ENCODE assay signal across 11 cellular contexts in genomic region chr9:92098638-92099037, GRCh38. TPM values are rescaled to one million over a fixed set of nuclear protein-coding genes. Genes with fewer than 3 reads are reported as not detected.
DNase-seq lines count a peak whose midpoint lies in the region; ATAC-seq, FAIRE-seq and TF ChIP-seq lines count a peak whose summit lies in the region.
"Had no signal": no experiment of that assay in that cellular context is flagged by ENCODE, and none has a peak within 500 bp of the region (broad histone marks: within the 10 kb centered on the region; RNA-seq: fewer than 3 reads in every experiment).

No MANE protein-coding gene starts in this region.

- POLR2A ChIA-PET in activated CD4-positive, alpha-beta T cell treated with anti-CD3 and anti-CD28 coated beads, Interleukin-2, amount 10 ng/mL, durations not matched to agents 7 days and 5 days (lab: Charles Lee), result interaction anchor here (0.9 kb wide), 1 partner anchor 15 kb away, joined by 3 read pairs; no protein-coding TSS in a partner anchor

- peak overlapping the region; percentile 84 for H3K27ac Mint-ChIP-seq in activated CD4-positive, alpha-beta T cell treated with anti-CD3 and anti-CD28 coated beads, Interleukin-2, amount 10 ng/mL, durations not matched to agents 7 days and 5 days
- H3K27ac Mint-ChIP-seq in astrocyte (ENCODE audit: unreplicated experiment), result peak overlapping the region; percentile 48

- peaks cover 2% of the 10 kb centered on the region for H3K9me3 Mint-ChIP-seq in activated CD4-positive, alpha-beta T cell treated with anti-CD3 and anti-CD28 coated beads, Interleukin-2, amount 10 ng/mL, durations not matched to agents 7 days and 5 days
- no peaks in the 10 kb centered on the region for H3K9me3 Mint-ChIP-seq in astrocyte (ENCODE audit: unreplicated experiment)

- H3K27me3 ChIP-seq in astrocyte (ENCODE audit: insufficient read depth, low read length) (no peaks in the 10 kb centered on the region), psoas muscle (ENCODE audit: insufficient read depth in 3 of 3, low read length in 2 of 3) (no peaks in the 10 kb centered on the region)
- H3K27me3 ChIP-seq: cardiac muscle cell, thyroid gland had no signal

- peaks cover 61% of the 10 kb centered on the region for H3K79me2 ChIP-seq in astrocyte (ENCODE audit: insufficient read depth, low read length)

- peaks cover 8% of the 10 kb centered on the region for H4K20me1 ChIP-seq in astrocyte (ENCODE audit: insufficient read depth, low read length)

- H3K36me3 ChIP-seq in astrocyte (ENCODE audit: insufficient read depth, low read length) (peaks cover 2% of the 10 kb centered on the region), psoas muscle (ENCODE audit: insufficient read depth in 1 of 2, low read depth in 1 of 2) (peaks cover 0 to 10% of the 10 kb centered on the region in 2 donors)
- H3K36me3 ChIP-seq: cardiac muscle cell had no signal

- intact Hi-C loops in psoas muscle (cut with DNase I), result no loop called here

- no peak for DNase-seq in activated CD4-positive, alpha-beta T cell treated with anti-CD3 and anti-CD28 coated beads, Interleukin-2, amount 10 ng/mL, durations not matched to agents 7 days and 5 days
- DNase-seq in activated CD4-positive, alpha-beta T cell treated with anti-CD3 and anti-CD28 coated beads for 4 hours, result no peak
- DNase-seq in astrocyte (ENCODE audit: low read depth) (no peak), psoas muscle (no peak), NCI-H1417 (lab: John Stamatoyannopoulos, UW) (no peak)
- DNase-seq: GF-D8 had no signal

- 53 to 73% (median 57%) methylated on average over 1 of the region's 1 CpG for WGBS in psoas muscle, 3 donors

- peak overlapping the region; percentile 68 for H3K4me2 ChIP-seq in astrocyte (ENCODE audit: low read length)

- H3K9ac ChIP-seq in astrocyte (ENCODE audit: low read length), result no peak overlapping the region

- FAIRE-seq in astrocyte (lab: Jason Lieb, UNC), result no peak

- peak overlapping the region; percentile 48 for H3K27ac ChIP-seq in astrocyte (ENCODE audit: low read depth, low read length)
- H3K27ac ChIP-seq in psoas muscle, result no peak overlapping the region
- H3K27ac ChIP-seq: cardiac muscle cell had no signal

- peaks cover 62% of the 10 kb centered on the region for H3K36me3 Mint-ChIP-seq in activated CD4-positive, alpha-beta T cell treated with anti-CD3 and anti-CD28 coated beads, Interleukin-2, amount 10 ng/mL, durations not matched to agents 7 days and 5 days (ENCODE audit: low read depth)
- H3K36me3 Mint-ChIP-seq in astrocyte (ENCODE audit: low read depth, unreplicated experiment), result peaks cover 7% of the 10 kb centered on the region

- peaks cover 44% of the 10 kb centered on the region for H3K4me1 Mint-ChIP-seq in activated CD4-positive, alpha-beta T cell treated with anti-CD3 and anti-CD28 coated beads, Interleukin-2, amount 10 ng/mL, durations not matched to agents 7 days and 5 days
- peaks cover 28% of the 10 kb centered on the region for H3K4me1 Mint-ChIP-seq in astrocyte (ENCODE audit: low read depth, unreplicated experiment)

- CTCF ChIA-PET in activated CD4-positive, alpha-beta T cell treated with anti-CD3 and anti-CD28 coated beads, Interleukin-2, amount 10 ng/mL, durations not matched to agents 7 days and 5 days (lab: Charles Lee), result no interaction called here

- H3K4me3 ChIP-seq in astrocyte (ENCODE audit: insufficient read depth, low read depth, low read length), result no peak overlapping the region
- peak overlapping the region; percentile 42 for H3K4me3 ChIP-seq in psoas muscle
- H3K4me3 ChIP-seq: cardiac muscle cell had no signal

- no peak overlapping the region for H2AFZ ChIP-seq in astrocyte (ENCODE audit: low read depth, low read length)

- no peaks in the 10 kb centered on the region for H3K27me3 Mint-ChIP-seq in activated CD4-positive, alpha-beta T cell treated with anti-CD3 and anti-CD28 coated beads, Interleukin-2, amount 10 ng/mL, durations not matched to agents 7 days and 5 days
- H3K27me3 Mint-ChIP-seq in astrocyte (ENCODE audit: low read depth, unreplicated experiment), result no peaks in the 10 kb centered on the region

- ATAC-seq in HG02798 (IDR thresholded peaks at IDR 0.05; ENCODE audit: poor library complexity, unreplicated experiment), result peak; percentile 67
- peak in 1 of 4 donors; percentile 34 for ATAC-seq in psoas muscle
- no peak for ATAC-seq in HG03045 (IDR thresholded peaks at IDR 0.05; ENCODE audit: unreplicated experiment)
- ATAC-seq in HG02970 (IDR thresholded peaks at IDR 0.05; ENCODE audit: low FRiP score, unreplicated experiment), result no peak

- H3K4me3 Mint-ChIP-seq in activated CD4-positive, alpha-beta T cell treated with anti-CD3 and anti-CD28 coated beads, Interleukin-2, amount 10 ng/mL, durations not matched to agents 7 days and 5 days, result peak overlapping the region; percentile 62
- no peak overlapping the region for H3K4me3 Mint-ChIP-seq in astrocyte (ENCODE audit: unreplicated experiment)

- H3K4me1 ChIP-seq in astrocyte (ENCODE audit: insufficient read depth, low read length) (peaks cover 10% of the 10 kb centered on the region), psoas muscle (peaks cover 11% of the 10 kb centered on the region)
- H3K4me1 ChIP-seq: thyroid gland had no signal

- no peaks in the 10 kb centered on the region for H3K9me3 ChIP-seq in astrocyte (ENCODE audit: insufficient read depth, low read depth, low read length)
- no peaks in the 10 kb centered on the region for H3K9me3 ChIP-seq in psoas muscle
- H3K9me3 ChIP-seq: thyroid gland had no signal

- TF ChIP-seq CTCF in astrocyte (IDR thresholded peaks at IDR 0.05; ENCODE audit: insufficient read depth, low read depth, low read length), result no peak
- no peak for TF ChIP-seq CTCF in psoas muscle (IDR thresholded peaks at IDR 0.05)

RNA-seq across cellular contexts. Expression of gene SPTLC1, which starts 16.6 kb away (rescaled TPM):
- 10 to 100 TPM; 51.2 to 59.2 TPM for total RNA-seq in activated CD4-positive, alpha-beta T cell treated with anti-CD3 and anti-CD28 coated beads, Interleukin-2, amount 10 ng/mL, durations not matched to agents 7 days and 5 days
- 75.9 and 82.0 TPM in 2 replicates for total RNA-seq in astrocyte
- total RNA-seq in psoas muscle, result 10 to 100 TPM; 13.5 to 22.6 (median 19.5) TPM
- 10 to 100 TPM; 12.2 to 29.8 (median 26.3) TPM for polyA plus RNA-seq in psoas muscle
